ENCODE assay signal across 16 cellular contexts in genomic region chr6:827431-827830, GRCh38.
DNase-seq lines count a peak whose midpoint lies in the region; ATAC-seq, FAIRE-seq and TF ChIP-seq lines count a peak whose summit lies in the region.
"Had no signal": no experiment of that assay in that cellular context is flagged by ENCODE, and none has a peak within 500 bp of the region (broad histone marks: within the 10 kb centered on the region; RNA-seq: fewer than 3 reads in every experiment).

No MANE protein-coding gene starts in this region.

- ATAC-seq in GM19455 (IDR thresholded peaks at IDR 0.05; ENCODE audit: unreplicated experiment) = no peak
- ATAC-seq: SK-N-SH treated with all-trans-retinoic acid at 6 μM for 48 hours had no signal

- TF ChIP-seq CTCF in GM12864 (IDR thresholded peaks at IDR 0.05; ENCODE audit: low read depth, low read length, missing control alignments) = no peak
- TF ChIP-seq CTCF in NB4 (IDR thresholded peaks at IDR 0.05; ENCODE audit: low read depth, low read length) = no peak

- 75 to 79% (median 76%) methylated on average over 1 of the region's 1 CpG for WGBS in small intestine, 3 donors

- H3K4me3 ChIP-seq in GM12864 (ENCODE audit: low read depth, low read length) (no peak overlapping the region), NB4 (ENCODE audit: low read depth, low read length) (no peak overlapping the region), small intestine (ENCODE audit: low read depth in 1 of 2, low read length in 2 of 2) (no peak overlapping the region)
- H3K4me3 ChIP-seq: HAP-1 had no signal

- no peaks in the 10 kb centered on the region for H3K27me3 ChIP-seq in small intestine (ENCODE audit: control insufficient read depth in 2 of 2, insufficient read depth in 2 of 2, low read length in 2 of 2)

- no peak overlapping the region for H3K27ac ChIP-seq in small intestine (ENCODE audit: low read depth in 1 of 2, low read length in 1 of 2)
- H3K27ac ChIP-seq: HL-60 had no signal

- TF ChIP-seq POLR2A in NB4 (IDR thresholded peaks at IDR 0.05; ENCODE audit: extremely low read depth, insufficient read length) = no peak

- FAIRE-seq in GM19239 (lab: Jason Lieb, UNC) = peak; percentile 86
- no peak for FAIRE-seq in small intestine (lab: Jason Lieb, UNC)
- FAIRE-seq: HTR-8/SVneo had no signal

- no peaks in the 10 kb centered on the region for H3K9me3 ChIP-seq in small intestine (ENCODE audit: control insufficient read depth, low read depth)
- H3K9me3 ChIP-seq: HAP-1 had no signal

- H3K4me1 ChIP-seq in small intestine (ENCODE audit: control insufficient read depth in 2 of 2, insufficient read depth in 1 of 2, low read depth in 1 of 2, low read length in 1 of 2) = no peaks in the 10 kb centered on the region
- H3K4me1 ChIP-seq: HAP-1 had no signal

- DNase-seq in GM12864 (ENCODE audit: low read depth) = peak; percentile 5
- no peak for DNase-seq in GM19239 (ENCODE audit: insufficient read length, low spot score)
- DNase-seq in NB4 (ENCODE audit: low read depth) = peak; percentile 28
- DNase-seq in small intestine = peak; percentile 59
- no peak for DNase-seq in activated CD4-positive, alpha-beta T cell treated with anti-CD3 and anti-CD28 coated beads for 1 hour
- no peak for DNase-seq in activated T-cell treated with anti-CD3 and anti-CD28 coated beads for 4 hours
- DNase-seq: C1 segment of cervical spinal cord, NCI-H1092, NCI-H2227 treated with DMSO at 0.1 percent for 48 hours, NCI-H524 treated with DMSO at 0.1 percent for 48 hours, SHP77 had no signal

- no peaks in the 10 kb centered on the region for H3K36me3 ChIP-seq in small intestine (ENCODE audit: control insufficient read depth in 2 of 2, insufficient read depth in 2 of 2, low read length in 2 of 2)
- H3K36me3 ChIP-seq: HAP-1 had no signal

Comparison
In these comparisons a context has a peak if more than half of its experiments do, and no peak if none do; other contexts are left out.
1. DNase-seq: peak in GM12864 (single experiment), NB4 (single experiment) and small intestine (single experiment); none in GM19239 (single experiment), activated CD4-positive, alpha-beta T cell treated with anti-CD3 and anti-CD28 coated beads for 1 hour (single experiment) and activated T-cell treated with anti-CD3 and anti-CD28 coated beads for 4 hours (single experiment).